Comparison of ENCODE assay signal across 8 cellular contexts in the genomic region with DNA sequence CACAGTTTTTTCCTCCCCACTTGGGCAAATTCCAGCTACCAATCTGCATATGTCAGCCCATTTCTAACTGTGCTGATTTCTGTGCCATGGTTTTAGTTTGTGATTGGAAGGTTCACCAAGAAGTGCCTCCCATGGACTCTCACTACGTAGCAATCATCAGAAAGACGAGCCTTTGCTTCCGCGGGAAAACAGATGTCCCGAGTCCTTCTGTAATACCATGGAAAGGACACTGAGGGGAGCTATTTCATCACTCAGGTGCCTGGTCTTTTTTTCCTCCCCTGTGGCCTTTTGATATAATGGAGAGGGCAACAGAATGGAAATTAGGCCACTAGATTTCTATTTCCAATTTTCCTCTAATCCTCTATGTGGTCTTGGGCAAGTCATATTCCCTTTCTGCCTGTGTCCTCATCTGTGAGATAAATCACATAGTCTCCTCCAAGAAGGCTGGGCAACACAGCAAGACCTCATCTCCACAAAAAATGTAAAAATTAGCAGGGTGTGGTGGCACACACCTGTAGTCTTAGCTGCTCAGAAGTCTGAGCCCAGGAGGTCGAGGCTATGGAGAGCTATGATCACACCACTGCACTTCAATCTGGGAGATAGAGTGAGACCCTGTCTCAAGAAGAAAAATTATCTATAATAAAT. TPM values are rescaled to one million over a fixed set of nuclear protein-coding genes. Genes with fewer than 3 reads are reported as not detected.
DNase-seq lines count a peak whose midpoint lies in the region; ATAC-seq and TF ChIP-seq lines count a peak whose summit lies in the region.

No MANE protein-coding gene starts in this region.

- 2 to 3% methylated on average over 6 of the region's 6 CpGs for WGBS in GM23248 (ENCODE audit: low coverage in 1 of 2, low lambda C conversion rate in 2 of 2, missing lambda C conversion rate in 2 of 2), 2 experiments

- H3K9me3 ChIP-seq in GM23248 (ENCODE audit: low read depth): no peaks in the 10 kb centered on the region

- in situ Hi-C loops in GM23248 (cut with MboI): no loop called here

- no peaks in the 10 kb centered on the region for H3K79me2 ChIP-seq in GM23248 (ENCODE audit: insufficient read depth)

- H4K20me1 ChIP-seq in GM23248 (ENCODE audit: insufficient read depth): no peaks in the 10 kb centered on the region

- peak; percentile 52 for ATAC-seq in activated B cell treated with CpG ODN at 0.5 μM for 24 hours (ENCODE audit: low read depth)

- no peak overlapping the region for H3K9ac ChIP-seq in GM23248

- intact Hi-C loops in activated B cell treated with CpG ODN at 0.5 μM for 24 hours (cut with micrococcal nuclease): loop anchor here (1.0 kb wide), 2 partner anchors 88 to 127 kb away; no protein-coding TSS in a partner anchor

- peaks cover 12% of the 10 kb centered on the region for H3K27me3 Mint-ChIP-seq in activated B cell treated with CpG ODN at 0.5 μM for 24 hours

- no peaks in the 10 kb centered on the region for H3K4me1 ChIP-seq in GM23248 (ENCODE audit: insufficient read depth)

- POLR2A ChIA-PET in activated B cell treated with CpG ODN at 0.5 μM for 24 hours (lab: Charles Lee): no interaction called here

- H3K27ac Mint-ChIP-seq in activated B cell treated with CpG ODN at 0.5 μM for 24 hours: no peak overlapping the region

- H3K9me3 Mint-ChIP-seq in activated B cell treated with CpG ODN at 0.5 μM for 24 hours: no peaks in the 10 kb centered on the region

- TF ChIP-seq CTCF in C4-2B (conservative IDR thresholded peaks at IDR 0.05) (peak; percentile 84), activated B cell treated with CpG ODN at 0.5 μM for 24 hours (IDR thresholded peaks at IDR 0.05) (no peak)

- no peak overlapping the region for H3K4me3 ChIP-seq in GM23248

- no peaks in the 10 kb centered on the region for H3K4me1 Mint-ChIP-seq in activated B cell treated with CpG ODN at 0.5 μM for 24 hours

- H3K36me3 Mint-ChIP-seq in activated B cell treated with CpG ODN at 0.5 μM for 24 hours (ENCODE audit: low read depth): no peaks in the 10 kb centered on the region

- DNase-seq in GM23248 (peak; percentile 63), NCI-H2171 (lab: John Stamatoyannopoulos, UW) (peak; percentile 87), activated B cell treated with CpG ODN at 0.5 μM for 24 hours (no peak), glomerular visceral epithelial cell (ENCODE audit: extremely low spot score) (peak; percentile 56), pulmonary artery endothelial cell (ENCODE audit: low read depth, low spot score) (peak; percentile 2), GM19238 (ENCODE audit: insufficient read length, low spot score) (no peak)
- no peak for DNase-seq in activated CD8-positive, alpha-beta memory T cell treated with anti-CD3 and anti-CD28 coated beads, Interleukin-2, amount 50 U/mL, for 4 hours

- no peaks in the 10 kb centered on the region for H3K9me2 ChIP-seq in GM23248 (ENCODE audit: insufficient read depth)

- no peak overlapping the region for H2AFZ ChIP-seq in GM23248

- peaks cover 37% of the 10 kb centered on the region for H3K27me3 ChIP-seq in GM23248 (replicated peaks; ENCODE audit: insufficient read depth)

- CTCF ChIA-PET in activated B cell treated with CpG ODN at 0.5 μM for 24 hours (lab: Charles Lee): interaction anchor here (1.0 to 5.5 kb wide), 13 partner anchors 9 to 261 kb away, joined by 3 to 90 read pairs (median 4); no protein-coding TSS in a partner anchor

- H3F3A ChIP-seq in GM23248 (ENCODE audit: insufficient read depth): no peaks in the 10 kb centered on the region

- H3K27ac ChIP-seq in C4-2B (no peak overlapping the region), GM23248 (no peak overlapping the region)

- H3K4me2 ChIP-seq in GM23248 (ENCODE audit: unreplicated experiment): no peak overlapping the region

- no peak overlapping the region for H3K4me3 Mint-ChIP-seq in activated B cell treated with CpG ODN at 0.5 μM for 24 hours

- H3K36me3 ChIP-seq in GM23248 (ENCODE audit: low read depth): no peaks in the 10 kb centered on the region

RNA-seq across cellular contexts. Expression of a gene that starts 24.8 kb away (rescaled TPM):
- not detected in 2 replicates for total RNA-seq in GM23248 (2014; rRNA removed; shearing (Covaris generic))
- not detected in 2 replicates for polyA plus RNA-seq in GM23248 (2016; fragmentation: Nextera tagmentation; extraction: Ambion mirVana)
- total RNA-seq in activated B cell treated with CpG ODN at 0.5 μM for 24 hours (not detected in 2 replicates), pulmonary artery endothelial cell (not detected in 2 replicates)

RNA-seq across cellular contexts. Expression of a gene that starts 40.4 kb away (rescaled TPM):
- not detected in 2 replicates for total RNA-seq in GM23248 (2014; rRNA removed; shearing (Covaris generic))
- 0.08 TPM in 1 of 2 replicates, not detected in the other for polyA plus RNA-seq in GM23248 (2016; fragmentation: Nextera tagmentation; extraction: Ambion mirVana)
- total RNA-seq in activated B cell treated with CpG ODN at 0.5 μM for 24 hours (0.07 TPM in 1 of 2 replicates, not detected in the other), pulmonary artery endothelial cell (not detected in 2 replicates)

RNA-seq across cellular contexts. Expression of a gene that starts 58.8 kb away (rescaled TPM):
- total RNA-seq in GM23248 (2014; rRNA removed; shearing (Covaris generic)): not detected in 2 replicates
- not detected in 2 replicates for polyA plus RNA-seq in GM23248 (2016; fragmentation: Nextera tagmentation; extraction: Ambion mirVana)
- 0.07 TPM in 1 of 2 replicates, not detected in the other for total RNA-seq in activated B cell treated with CpG ODN at 0.5 μM for 24 hours
- total RNA-seq in pulmonary artery endothelial cell: not detected in 2 replicates

Comparison
In these comparisons a context has a peak if more than half of its experiments do, and no peak if none do; other contexts are left out.
1. DNase-seq: peak in GM23248 (single experiment), NCI-H2171 (single experiment), glomerular visceral epithelial cell (single experiment) and pulmonary artery endothelial cell (single experiment); none in activated B cell treated with CpG ODN at 0.5 μM for 24 hours (single experiment), GM19238 (single experiment) and activated CD8-positive, alpha-beta memory T cell treated with anti-CD3 and anti-CD28 coated beads, Interleukin-2, amount 50 U/mL, for 4 hours (single experiment).